ENCODE assay signal across 15 cellular contexts in the genomic region with DNA sequence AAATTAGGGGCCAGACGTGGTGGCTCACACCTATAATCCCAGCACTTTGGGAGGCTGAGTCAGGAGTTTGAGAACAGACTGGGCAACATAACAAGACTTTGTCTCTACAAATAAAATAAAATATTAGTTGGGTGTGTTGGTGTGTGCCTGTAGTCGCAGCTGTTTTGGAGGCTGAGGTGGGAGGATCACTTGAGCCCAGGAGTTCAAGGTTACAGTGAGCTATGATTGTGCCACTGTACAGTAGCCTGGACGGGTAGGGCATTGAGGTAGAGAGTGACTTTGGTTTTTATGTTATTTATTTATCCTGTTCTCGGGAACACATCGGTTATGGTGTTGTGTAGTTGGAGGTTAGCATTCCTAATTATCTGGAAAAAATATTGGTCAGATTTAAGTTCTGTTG. TPM values are rescaled to one million over a fixed set of nuclear protein-coding genes. Genes with fewer than 3 reads are reported as not detected.
A peak's percentile ranks its signal among the peaks of the same experiment; 100 is the strongest.
DNase-seq lines count a peak whose midpoint lies in the region; ATAC-seq, FAIRE-seq and TF ChIP-seq lines count a peak whose summit lies in the region.
"Had no signal": no experiment of that assay in that cellular context is flagged by ENCODE, and none has a peak within 500 bp of the region (broad histone marks: within the 10 kb centered on the region; RNA-seq: fewer than 3 reads in every experiment).

No MANE protein-coding gene starts in this region.

- peaks cover 34% of the 10 kb centered on the region for H3K4me1 Mint-ChIP-seq in astrocyte (ENCODE audit: low read depth, unreplicated experiment)
- H3K4me1 Mint-ChIP-seq: GM23338 had no signal

- H3K4me3 ChIP-seq in ACC112 (ENCODE audit: low read depth, low read length) (no peak overlapping the region), HCT116 (replicated peaks in 1 of 2; ENCODE audit: low read depth in 1 of 2, low read length in 2 of 2) (0 out of 4 replicates have a peak overlapping the region, but pooled peaks of 1 of the 2 experiments have one; percentile 4), astrocyte (ENCODE audit: insufficient read depth, low read depth, low read length) (no peak overlapping the region), psoas muscle (no peak overlapping the region), thyroid gland (replicated peaks in 1 of 3) (no peak overlapping the region)
- H3K4me3 ChIP-seq: GM23338 had no signal

- peak overlapping the region; percentile 18 for H3K27ac ChIP-seq in ACC112 (ENCODE audit: low read depth, low read length)
- H3K27ac ChIP-seq in HCT116 (ENCODE audit: low read depth, low read length) = peak overlapping the region; percentile 35; the same call in 1 of the 2 replicates
- H3K27ac ChIP-seq in astrocyte (ENCODE audit: low read depth, low read length) = no peak overlapping the region
- peak overlapping the region; percentile 69 for H3K27ac ChIP-seq in psoas muscle
- H3K27ac ChIP-seq in thyroid gland = no peak overlapping the region
- H3K27ac ChIP-seq: C4-2B had no signal

- no peaks in the 10 kb centered on the region for H3K9me2 ChIP-seq in HCT116 (ENCODE audit: insufficient read depth)

- H3K9me3 Mint-ChIP-seq in astrocyte (ENCODE audit: unreplicated experiment) = no peaks in the 10 kb centered on the region
- H3K9me3 Mint-ChIP-seq: CD4-positive, alpha-beta memory T cell had no signal

- no peak for DNase-seq in HCT116 (ENCODE audit: low read depth, low spot score)
- DNase-seq in astrocyte (ENCODE audit: low read depth) = no peak
- DNase-seq in psoas muscle = no peak
- DNase-seq in thyroid gland = no peak
- DNase-seq in NCI-H1694 (lab: John Stamatoyannopoulos, UW) = no peak
- DNase-seq in GF-D8 (lab: John Stamatoyannopoulos, UW) = no peak
- DNase-seq: BE2C; CD4-positive, alpha-beta memory T cell; DMS79; H7 had no signal

- no peaks in the 10 kb centered on the region for H3K9me3 ChIP-seq in HCT116 (ENCODE audit: control insufficient read depth in 1 of 2, insufficient read depth in 1 of 2, low read depth in 1 of 2, low read length in 2 of 2)
- H3K9me3 ChIP-seq in astrocyte (ENCODE audit: insufficient read depth, low read depth, low read length) = no peaks in the 10 kb centered on the region
- no peaks in the 10 kb centered on the region for H3K9me3 ChIP-seq in psoas muscle
- no peaks in the 10 kb centered on the region for H3K9me3 ChIP-seq in thyroid gland
- H3K9me3 ChIP-seq: BE2C had no signal

- H4K20me1 ChIP-seq in HCT116 (ENCODE audit: insufficient read depth) (no peaks in the 10 kb centered on the region), astrocyte (ENCODE audit: insufficient read depth, low read length) (peaks cover 80% of the 10 kb centered on the region)

- TF ChIP-seq CTCF in HCT116 (IDR thresholded peaks at IDR 0.05 in 2 of 3, conservative IDR thresholded peaks at IDR 0.05 in 1 of 3; ENCODE audit: borderline replicate concordance in 1 of 3, insufficient read depth in 1 of 3, low read depth in 2 of 3, low read length in 2 of 3) = no peak
- no peak for TF ChIP-seq CTCF in astrocyte (IDR thresholded peaks at IDR 0.05; ENCODE audit: insufficient read depth, low read depth, low read length)
- no peak for TF ChIP-seq CTCF in psoas muscle (IDR thresholded peaks at IDR 0.05)
- no peak for TF ChIP-seq CTCF in thyroid gland (IDR thresholded peaks at IDR 0.05)

- POLR2A ChIA-PET in HCT116 (lab: Charles Lee) = no interaction called here

- RAD21 ChIA-PET in HCT116 (lab: Charles Lee; ENCODE audit: low non-redundant PET in 1 of 2, low total read pairs in 2 of 2, uncharacterized antibody in 2 of 2, unreplicated experiment in 2 of 2) = interaction anchor here in 1 of 2 experiments (0.7 kb wide), 1 partner anchor 164 kb away, joined by 5 read pairs; no protein-coding TSS in a partner anchor

- H3K4me2 ChIP-seq in HCT116 (ENCODE audit: low read length) (peak overlapping the region; percentile 72), astrocyte (ENCODE audit: low read length) (no peak overlapping the region)
- H3K4me2 ChIP-seq: GM23338 had no signal

- TF ChIP-seq RAD21 in HCT116 (IDR thresholded peaks at IDR 0.05; ENCODE audit: low read depth) = no peak

- H3K27me3 ChIP-seq in ACC112 (ENCODE audit: insufficient read depth, low read length) (no peaks in the 10 kb centered on the region), HCT116 (ENCODE audit: insufficient read depth, low read length) (no peaks in the 10 kb centered on the region), astrocyte (ENCODE audit: insufficient read depth, low read length) (no peaks in the 10 kb centered on the region), psoas muscle (ENCODE audit: insufficient read depth in 3 of 3, low read length in 2 of 3) (no peaks in the 10 kb centered on the region), thyroid gland (no peaks in the 10 kb centered on the region)
- H3K27me3 ChIP-seq: BE2C had no signal

- peaks cover 67% of the 10 kb centered on the region for H3K79me2 ChIP-seq in ACC112 (ENCODE audit: control insufficient read depth, insufficient read depth, low read length, unreplicated experiment)
- H3K79me2 ChIP-seq in HCT116 (ENCODE audit: insufficient read depth, low read length) = peaks cover 57% of the 10 kb centered on the region
- H3K79me2 ChIP-seq in astrocyte (ENCODE audit: insufficient read depth, low read length) = peaks cover 91% of the 10 kb centered on the region

- ATAC-seq in HCT116 = no peak
- ATAC-seq in psoas muscle = peak in 2 of 4 donors; percentile 16 to 26
- ATAC-seq: GM23338 had no signal

- TF ChIP-seq POLR2A in HCT116 (IDR thresholded peaks at IDR 0.05; ENCODE audit: borderline replicate concordance, extremely low read depth, insufficient read depth, insufficient read length) (no peak), thyroid gland (IDR thresholded peaks at IDR 0.05) (no peak)

- no TSS peak for BruUV-seq in HCT116 (replicated peaks; lab: Mats Ljungman, UMichigan)

- H3K36me3 ChIP-seq in ACC112 (ENCODE audit: insufficient read depth, low read length) (no peaks in the 10 kb centered on the region; the same call in 1 of the 2 replicates), HCT116 (ENCODE audit: control insufficient read depth in 1 of 2, insufficient read depth in 2 of 2, low read length in 2 of 2) (no peaks in the 10 kb centered on the region), astrocyte (ENCODE audit: insufficient read depth, low read length) (peaks cover 5% of the 10 kb centered on the region), psoas muscle (ENCODE audit: insufficient read depth in 1 of 2, low read depth in 1 of 2) (peaks cover 4 to 26% of the 10 kb centered on the region in 2 donors), thyroid gland (no peaks in the 10 kb centered on the region)
- H3K36me3 ChIP-seq: BE2C had no signal

- H3K36me3 Mint-ChIP-seq in astrocyte (ENCODE audit: low read depth, unreplicated experiment) = peaks cover 2% of the 10 kb centered on the region

- CTCF ChIA-PET in HCT116 (lab: Charles Lee) = no interaction called here

- H3K4me1 ChIP-seq in ACC112 (ENCODE audit: control insufficient read depth, insufficient read depth, low read length, unreplicated experiment) (no peaks in the 10 kb centered on the region), HCT116 (ENCODE audit: control insufficient read depth in 1 of 2, insufficient read depth in 2 of 2, low read length in 2 of 2) (peaks cover 10 to 27% of the 10 kb centered on the region in 2 experiments), astrocyte (ENCODE audit: insufficient read depth, low read length) (peaks cover 11% of the 10 kb centered on the region), psoas muscle (peaks cover 64% of the 10 kb centered on the region), thyroid gland (peaks cover 10 to 18% of the 10 kb centered on the region in 2 donors)
- H3K4me1 ChIP-seq: BE2C had no signal

- no peak overlapping the region for H3K9ac ChIP-seq in HCT116 (ENCODE audit: low read length)
- no peak overlapping the region for H3K9ac ChIP-seq in astrocyte (ENCODE audit: low read length)

- FAIRE-seq in astrocyte (lab: Jason Lieb, UNC) = no peak
- FAIRE-seq: A204.1, GM12891 had no signal

- 50 to 81% (median 52%) methylated on average over 5 of the region's 5 CpGs for WGBS in psoas muscle, 3 donors
- WGBS in thyroid gland, 2 donors = 91% methylated on average over 5 of the region's 5 CpGs

- peak overlapping the region; percentile 62 for H3K27ac Mint-ChIP-seq in astrocyte (ENCODE audit: unreplicated experiment)
- H3K27ac Mint-ChIP-seq: CD4-positive, alpha-beta memory T cell; GM23338 had no signal

- H3K27me3 Mint-ChIP-seq in astrocyte (ENCODE audit: low read depth, unreplicated experiment) = no peaks in the 10 kb centered on the region
- H3K27me3 Mint-ChIP-seq: CD4-positive, alpha-beta memory T cell had no signal

- H2AFZ ChIP-seq in ACC112 (ENCODE audit: low read length, unreplicated experiment) = no peak overlapping the region
- H2AFZ ChIP-seq in HCT116 (ENCODE audit: low read depth, low read length, poor library complexity, severe bottlenecking) = no peak overlapping the region
- no peak overlapping the region for H2AFZ ChIP-seq in astrocyte (ENCODE audit: low read depth, low read length)
- H2AFZ ChIP-seq: GM23338 had no signal

- intact Hi-C loops in HCT116 (cut with micrococcal nuclease) = no loop called here
- intact Hi-C loops in psoas muscle (cut with DNase I) = no loop called here
- intact Hi-C loops in thyroid gland (cut with DNase I) = no loop called here

- H3K4me3 Mint-ChIP-seq in astrocyte (ENCODE audit: unreplicated experiment) = no peak overlapping the region
- H3K4me3 Mint-ChIP-seq: CD4-positive, alpha-beta memory T cell; GM23338 had no signal

TF ChIP-seq in HCT116, 20 proteins besides CTCF, POLR2A, EP300 and RAD21:
- TF ChIP-seq, protein P1, sequence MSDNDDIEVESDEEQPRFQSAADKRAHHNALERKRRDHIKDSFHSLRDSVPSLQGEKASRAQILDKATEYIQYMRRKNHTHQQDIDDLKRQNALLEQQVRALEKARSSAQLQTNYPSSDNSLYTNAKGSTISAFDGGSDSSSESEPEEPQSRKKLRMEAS (IDR thresholded peaks at IDR 0.05) = no peak
- TF ChIP-seq ELF1 (IDR thresholded peaks at IDR 0.05; ENCODE audit: borderline replicate concordance, low read depth) (no peak), CBX3 (IDR thresholded peaks at IDR 0.05; ENCODE audit: low read depth) (no peak), SIN3A (IDR thresholded peaks at IDR 0.05; ENCODE audit: low read depth) (no peak), TCF7L2 (IDR thresholded peaks at IDR 0.05; ENCODE audit: borderline replicate concordance, extremely low read depth, insufficient read depth, insufficient read length) (no peak), POLR2AphosphoS5 (IDR thresholded peaks at IDR 0.05; ENCODE audit: low read depth, low read length) (no peak)
- TF ChIP-seq, protein P2, sequence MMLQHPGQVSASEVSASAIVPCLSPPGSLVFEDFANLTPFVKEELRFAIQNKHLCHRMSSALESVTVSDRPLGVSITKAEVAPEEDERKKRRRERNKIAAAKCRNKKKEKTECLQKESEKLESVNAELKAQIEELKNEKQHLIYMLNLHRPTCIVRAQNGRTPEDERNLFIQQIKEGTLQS (IDR thresholded peaks at IDR 0.05) = no peak

RNA-seq across cellular contexts. Expression of a gene that starts 19.5 kb away (rescaled TPM):
- total RNA-seq in HCT116 (2021; ENCODE audit: unreplicated experiment) (28.1 TPM), astrocyte (74.6 and 75.9 TPM in 2 replicates), psoas muscle (100 to 1,000 TPM; 221 to 391 (median 338) TPM), thyroid gland (10 to 100 TPM; 51.7 to 70.5 (median 53.5) TPM)
- polyA plus RNA-seq in HCT116 (2012) = 10.5 and 11.9 TPM in 2 replicates
- 100 to 1,000 TPM in 2 of 3 donors, 10 to 100 TPM in 1; 31.8 to 332 (median 105) TPM for polyA plus RNA-seq in psoas muscle

Comparison
In these comparisons a context has a peak if more than half of its experiments do, and no peak if none do; other contexts are left out.
1. H3K27ac ChIP-seq: peak in ACC112 (single experiment), HCT116 (single experiment) and psoas muscle (single experiment); none in astrocyte (single experiment) and thyroid gland (0 of 3).